8 cellular contexts compared by ENCODE assay signal in genomic region chr6:144346719-144347446, GRCh38.
DNase-seq lines count a peak whose midpoint lies in the region; ATAC-seq and TF ChIP-seq lines count a peak whose summit lies in the region.

No MANE protein-coding gene starts in this region.

- no peak for TF ChIP-seq POLR2A in testis (IDR thresholded peaks at IDR 0.05)
- no peak for TF ChIP-seq POLR2A in erythroblast (IDR thresholded peaks at IDR 0.05; ENCODE audit: low read length)

- peak overlapping the region; percentile 73 for H3K27ac Mint-ChIP-seq in activated CD4-positive, alpha-beta T cell treated with anti-CD3 and anti-CD28 coated beads, Interleukin-2, amount 10 ng/mL, durations not matched to agents 7 days and 5 days
- H3K27ac Mint-ChIP-seq in stimulated activated effector memory CD8-positive, alpha-beta T cell treated with anti-CD3 and anti-CD28 coated beads, Interleukin-12 subunit alpha, Interleukin-12 subunit beta, amount 100 ng/mL, for 72 hours: peak overlapping the region; percentile 93

- H3K27me3 ChIP-seq in SJCRH30 (no peaks in the 10 kb centered on the region), testis (no peaks in the 10 kb centered on the region)

- H3K36me3 Mint-ChIP-seq in activated CD4-positive, alpha-beta T cell treated with anti-CD3 and anti-CD28 coated beads, Interleukin-2, amount 10 ng/mL, durations not matched to agents 7 days and 5 days (ENCODE audit: low read depth): peaks cover 37% of the 10 kb centered on the region
- H3K36me3 Mint-ChIP-seq in stimulated activated effector memory CD8-positive, alpha-beta T cell treated with anti-CD3 and anti-CD28 coated beads, Interleukin-12 subunit alpha, Interleukin-12 subunit beta, amount 100 ng/mL, for 72 hours: no peaks in the 10 kb centered on the region

- H3K9me3 ChIP-seq in SJCRH30 (replicated peaks) (no peaks in the 10 kb centered on the region), testis (no peaks in the 10 kb centered on the region)

- peak overlapping the region; percentile 33; the same call in 1 of the 2 replicates for H3K27ac ChIP-seq in SJCRH30
- H3K27ac ChIP-seq in testis: no peak overlapping the region

- no peak overlapping the region for H3K4me3 ChIP-seq in SJCRH30
- no peak overlapping the region for H3K4me3 ChIP-seq in testis

- H3K4me1 ChIP-seq in SJCRH30 (peaks cover 13% of the 10 kb centered on the region), testis (peaks cover 6% of the 10 kb centered on the region)

- POLR2A ChIA-PET in activated CD4-positive, alpha-beta T cell treated with anti-CD3 and anti-CD28 coated beads, Interleukin-2, amount 10 ng/mL, durations not matched to agents 7 days and 5 days (lab: Charles Lee): interaction anchor here (0.5 kb wide), 1 partner anchor 88 kb away, joined by 4 read pairs; no protein-coding TSS in a partner anchor

- H3K36me3 ChIP-seq in SJCRH30: no peaks in the 10 kb centered on the region
- no peaks in the 10 kb centered on the region for H3K36me3 ChIP-seq in testis (ENCODE audit: low read depth, missing control alignments)

- intact Hi-C loops in testis (cut with DNase I; ENCODE audit: low total_unique reads): no loop called here

- H3K4me1 Mint-ChIP-seq in activated CD4-positive, alpha-beta T cell treated with anti-CD3 and anti-CD28 coated beads, Interleukin-2, amount 10 ng/mL, durations not matched to agents 7 days and 5 days: peaks cover 73% of the 10 kb centered on the region
- peaks cover 88% of the 10 kb centered on the region for H3K4me1 Mint-ChIP-seq in stimulated activated effector memory CD8-positive, alpha-beta T cell treated with anti-CD3 and anti-CD28 coated beads, Interleukin-12 subunit alpha, Interleukin-12 subunit beta, amount 100 ng/mL, for 72 hours

- DNase-seq in activated CD4-positive, alpha-beta T cell treated with anti-CD3 and anti-CD28 coated beads, Interleukin-2, amount 10 ng/mL, durations not matched to agents 7 days and 5 days: no peak
- no peak for DNase-seq in activated CD4-positive, alpha-beta T cell treated with anti-CD3 and anti-CD28 coated beads, Interleukin-2, amount 50 U/mL, for 4 hours
- DNase-seq in SJCRH30: peak; percentile 34 to 52
- DNase-seq in stimulated activated effector memory CD8-positive, alpha-beta T cell treated with anti-CD3 and anti-CD28 coated beads, Interleukin-12 subunit alpha, Interleukin-12 subunit beta, amount 100 ng/mL, for 72 hours (ENCODE audit: low spot score in 2 of 2): no peak
- no peak for DNase-seq in NCI-H345 (lab: John Stamatoyannopoulos, UW)
- no peak for DNase-seq in testis
- DNase-seq in erythroblast (lab: John Stamatoyannopoulos, UW): no peak

- ATAC-seq in esophagus mucosa: peak; percentile 44
- peak; percentile 40 for ATAC-seq in stimulated activated effector memory CD8-positive, alpha-beta T cell treated with anti-CD3 and anti-CD28 coated beads, Interleukin-12 subunit alpha, Interleukin-12 subunit beta, amount 100 ng/mL, for 72 hours

- 75 to 88% methylated on average over 11 of the region's 11 CpGs for WGBS in testis, 2 donors

- no peak for TF ChIP-seq CTCF in testis (IDR thresholded peaks at IDR 0.05)

- H3K27me3 Mint-ChIP-seq in activated CD4-positive, alpha-beta T cell treated with anti-CD3 and anti-CD28 coated beads, Interleukin-2, amount 10 ng/mL, durations not matched to agents 7 days and 5 days: no peaks in the 10 kb centered on the region

- H3K9me3 Mint-ChIP-seq in activated CD4-positive, alpha-beta T cell treated with anti-CD3 and anti-CD28 coated beads, Interleukin-2, amount 10 ng/mL, durations not matched to agents 7 days and 5 days: peaks cover 4% of the 10 kb centered on the region
- peaks cover 2% of the 10 kb centered on the region for H3K9me3 Mint-ChIP-seq in stimulated activated effector memory CD8-positive, alpha-beta T cell treated with anti-CD3 and anti-CD28 coated beads, Interleukin-12 subunit alpha, Interleukin-12 subunit beta, amount 100 ng/mL, for 72 hours

- peak overlapping the region; percentile 58 for H3K4me3 Mint-ChIP-seq in activated CD4-positive, alpha-beta T cell treated with anti-CD3 and anti-CD28 coated beads, Interleukin-2, amount 10 ng/mL, durations not matched to agents 7 days and 5 days
- peak overlapping the region; percentile 69 for H3K4me3 Mint-ChIP-seq in stimulated activated effector memory CD8-positive, alpha-beta T cell treated with anti-CD3 and anti-CD28 coated beads, Interleukin-12 subunit alpha, Interleukin-12 subunit beta, amount 100 ng/mL, for 72 hours

- CTCF ChIA-PET in activated CD4-positive, alpha-beta T cell treated with anti-CD3 and anti-CD28 coated beads, Interleukin-2, amount 10 ng/mL, durations not matched to agents 7 days and 5 days (lab: Charles Lee): interaction anchor here (1.0 to 1.1 kb wide), 2 partner anchors 10 to 28 kb away, joined by 3 to 4 read pairs; no protein-coding TSS in a partner anchor

Comparison
In these comparisons a context has a peak if more than half of its experiments do, and no peak if none do; other contexts are left out.
1. DNase-seq: peak in SJCRH30 (2 of 2); none in activated CD4-positive, alpha-beta T cell treated with anti-CD3 and anti-CD28 coated beads, Interleukin-2, amount 10 ng/mL, durations not matched to agents 7 days and 5 days (single experiment), activated CD4-positive, alpha-beta T cell treated with anti-CD3 and anti-CD28 coated beads, Interleukin-2, amount 50 U/mL, for 4 hours (0 of 2), stimulated activated effector memory CD8-positive, alpha-beta T cell treated with anti-CD3 and anti-CD28 coated beads, Interleukin-12 subunit alpha, Interleukin-12 subunit beta, amount 100 ng/mL, for 72 hours (0 of 2), NCI-H345 (single experiment), testis (single experiment) and erythroblast (0 of 2).